ENCODE assay signal across 1 cellular context in the genomic region with DNA sequence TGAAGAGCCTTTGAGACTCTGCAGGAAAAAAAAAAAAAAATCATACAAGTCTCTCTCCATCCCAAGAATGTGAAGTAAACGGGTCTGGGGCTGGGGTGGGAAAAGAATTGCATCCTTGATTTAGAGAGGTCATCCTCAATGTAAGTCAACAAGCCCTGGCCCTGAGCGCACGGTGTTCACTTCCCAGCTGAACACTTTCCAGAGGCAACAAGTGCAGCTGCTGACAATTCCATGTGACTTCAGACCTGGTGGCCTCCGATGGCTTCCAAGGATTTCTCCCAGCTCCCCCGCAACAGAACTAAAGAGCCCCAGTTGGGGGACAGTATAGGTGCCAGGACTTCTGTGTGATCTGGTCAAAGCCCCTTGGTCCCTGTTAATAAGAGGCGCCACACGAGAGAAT.
TF ChIP-seq lines count a peak whose summit lies in the region.

No MANE protein-coding gene starts in this region.

TF ChIP-seq in K562, 482 proteins besides CTCF, POLR2A, EP300 and RAD21 (continued from another document):
- TF ChIP-seq, protein P1, sequence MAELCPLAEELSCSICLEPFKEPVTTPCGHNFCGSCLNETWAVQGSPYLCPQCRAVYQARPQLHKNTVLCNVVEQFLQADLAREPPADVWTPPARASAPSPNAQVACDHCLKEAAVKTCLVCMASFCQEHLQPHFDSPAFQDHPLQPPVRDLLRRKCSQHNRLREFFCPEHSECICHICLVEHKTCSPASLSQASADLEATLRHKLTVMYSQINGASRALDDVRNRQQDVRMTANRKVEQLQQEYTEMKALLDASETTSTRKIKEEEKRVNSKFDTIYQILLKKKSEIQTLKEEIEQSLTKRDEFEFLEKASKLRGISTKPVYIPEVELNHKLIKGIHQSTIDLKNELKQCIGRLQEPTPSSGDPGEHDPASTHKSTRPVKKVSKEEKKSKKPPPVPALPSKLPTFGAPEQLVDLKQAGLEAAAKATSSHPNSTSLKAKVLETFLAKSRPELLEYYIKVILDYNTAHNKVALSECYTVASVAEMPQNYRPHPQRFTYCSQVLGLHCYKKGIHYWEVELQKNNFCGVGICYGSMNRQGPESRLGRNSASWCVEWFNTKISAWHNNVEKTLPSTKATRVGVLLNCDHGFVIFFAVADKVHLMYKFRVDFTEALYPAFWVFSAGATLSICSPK (IDR thresholded peaks at IDR 0.05; ENCODE audit: borderline replicate concordance): no peak
- no peak for TF ChIP-seq NR2C1 (IDR thresholded peaks at IDR 0.05)
- TF ChIP-seq NR2C1 (tag; IDR thresholded peaks at IDR 0.05): no peak
- TF ChIP-seq, protein P2, sequence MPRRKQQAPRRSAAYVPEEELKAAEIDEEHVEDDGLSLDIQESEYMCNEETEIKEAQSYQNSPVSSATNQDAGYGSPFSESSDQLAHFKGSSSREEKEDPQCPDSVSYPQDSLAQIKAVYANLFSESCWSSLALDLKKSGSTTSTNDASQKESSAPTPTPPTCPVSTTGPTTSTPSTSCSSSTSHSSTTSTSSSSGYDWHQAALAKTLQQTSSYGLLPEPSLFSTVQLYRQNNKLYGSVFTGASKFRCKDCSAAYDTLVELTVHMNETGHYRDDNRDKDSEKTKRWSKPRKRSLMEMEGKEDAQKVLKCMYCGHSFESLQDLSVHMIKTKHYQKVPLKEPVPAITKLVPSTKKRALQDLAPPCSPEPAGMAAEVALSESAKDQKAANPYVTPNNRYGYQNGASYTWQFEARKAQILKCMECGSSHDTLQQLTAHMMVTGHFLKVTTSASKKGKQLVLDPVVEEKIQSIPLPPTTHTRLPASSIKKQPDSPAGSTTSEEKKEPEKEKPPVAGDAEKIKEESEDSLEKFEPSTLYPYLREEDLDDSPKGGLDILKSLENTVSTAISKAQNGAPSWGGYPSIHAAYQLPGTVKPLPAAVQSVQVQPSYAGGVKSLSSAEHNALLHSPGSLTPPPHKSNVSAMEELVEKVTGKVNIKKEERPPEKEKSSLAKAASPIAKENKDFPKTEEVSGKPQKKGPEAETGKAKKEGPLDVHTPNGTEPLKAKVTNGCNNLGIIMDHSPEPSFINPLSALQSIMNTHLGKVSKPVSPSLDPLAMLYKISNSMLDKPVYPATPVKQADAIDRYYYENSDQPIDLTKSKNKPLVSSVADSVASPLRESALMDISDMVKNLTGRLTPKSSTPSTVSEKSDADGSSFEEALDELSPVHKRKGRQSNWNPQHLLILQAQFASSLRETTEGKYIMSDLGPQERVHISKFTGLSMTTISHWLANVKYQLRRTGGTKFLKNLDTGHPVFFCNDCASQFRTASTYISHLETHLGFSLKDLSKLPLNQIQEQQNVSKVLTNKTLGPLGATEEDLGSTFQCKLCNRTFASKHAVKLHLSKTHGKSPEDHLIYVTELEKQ (CRISPR knock-in tag; IDR thresholded peaks at IDR 0.05): no peak
